In the genomic region with DNA sequence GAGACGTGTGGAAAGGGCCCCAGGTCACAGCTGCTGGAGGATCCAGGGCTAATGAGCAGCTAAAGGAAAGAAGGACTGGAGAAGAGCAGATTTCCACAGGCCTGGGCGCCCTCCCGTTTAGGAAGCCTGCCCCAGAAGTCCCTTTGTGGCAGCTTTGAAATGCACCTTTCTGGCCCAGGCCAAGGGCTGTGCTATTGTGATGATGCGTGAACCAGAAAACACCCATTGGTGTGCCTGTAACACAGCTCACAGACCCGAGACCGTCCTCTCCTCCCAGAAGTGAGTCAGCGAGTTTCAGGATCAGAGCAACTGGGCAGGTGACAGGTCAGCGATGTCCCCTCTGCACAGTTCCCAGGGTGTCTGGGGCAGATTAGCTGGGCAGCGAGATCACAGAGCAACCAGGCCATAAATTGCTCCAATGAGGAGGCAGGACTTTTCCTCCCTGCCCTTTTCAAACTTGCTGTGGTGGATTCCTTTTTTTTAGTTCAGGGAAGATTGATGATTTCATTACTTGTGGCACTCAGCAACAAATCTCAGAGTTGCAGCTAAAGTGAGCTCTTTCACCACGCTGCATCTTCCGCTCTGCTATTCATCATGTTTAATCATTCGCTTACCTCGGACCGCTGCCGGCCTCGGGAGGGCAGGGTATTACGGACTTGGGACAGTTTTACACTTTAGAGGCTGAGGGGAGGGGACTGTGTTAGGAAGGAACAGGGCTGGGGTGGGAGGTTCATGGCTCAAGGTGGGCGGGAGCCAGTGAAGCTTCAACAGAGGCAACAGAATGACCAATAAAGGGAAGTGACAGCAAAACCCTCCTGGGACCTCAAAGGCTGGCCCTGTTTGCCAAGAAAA, we compare ENCODE assay signal across 1 cellular context.
TF ChIP-seq lines count a peak whose summit lies in the region.

No MANE protein-coding gene starts in this region.

TF ChIP-seq in HepG2, 621 proteins besides CTCF, POLR2A, EP300 and RAD21 (continued from another document):
- TF ChIP-seq, protein P1, sequence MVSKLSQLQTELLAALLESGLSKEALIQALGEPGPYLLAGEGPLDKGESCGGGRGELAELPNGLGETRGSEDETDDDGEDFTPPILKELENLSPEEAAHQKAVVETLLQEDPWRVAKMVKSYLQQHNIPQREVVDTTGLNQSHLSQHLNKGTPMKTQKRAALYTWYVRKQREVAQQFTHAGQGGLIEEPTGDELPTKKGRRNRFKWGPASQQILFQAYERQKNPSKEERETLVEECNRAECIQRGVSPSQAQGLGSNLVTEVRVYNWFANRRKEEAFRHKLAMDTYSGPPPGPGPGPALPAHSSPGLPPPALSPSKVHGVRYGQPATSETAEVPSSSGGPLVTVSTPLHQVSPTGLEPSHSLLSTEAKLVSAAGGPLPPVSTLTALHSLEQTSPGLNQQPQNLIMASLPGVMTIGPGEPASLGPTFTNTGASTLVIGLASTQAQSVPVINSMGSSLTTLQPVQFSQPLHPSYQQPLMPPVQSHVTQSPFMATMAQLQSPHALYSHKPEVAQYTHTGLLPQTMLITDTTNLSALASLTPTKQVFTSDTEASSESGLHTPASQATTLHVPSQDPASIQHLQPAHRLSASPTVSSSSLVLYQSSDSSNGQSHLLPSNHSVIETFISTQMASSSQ (IDR thresholded peaks at IDR 0.05; ENCODE audit: low read depth), result no peak
- TF ChIP-seq, protein P1 (CRISPR knock-in tag; IDR thresholded peaks at IDR 0.05; ENCODE audit: borderline replicate concordance), result 0 out of 2 replicates have a peak, but pooled peaks have one; percentile 17
- TF ChIP-seq NRL (CRISPR knock-in tag; IDR thresholded peaks at IDR 0.05; ENCODE audit: borderline replicate concordance) (0 out of 2 replicates have a peak, but pooled peaks have one; percentile 53), ZNF768 (CRISPR knock-in tag; IDR thresholded peaks at IDR 0.05) (peak; percentile 49; the same call in 1 of the 2 replicates), DMAP1 (CRISPR knock-in tag; IDR thresholded peaks at IDR 0.05) (0 out of 2 replicates have a peak, but pooled peaks have one; percentile 5), NFE2 (CRISPR knock-in tag; IDR thresholded peaks at IDR 0.05) (peak; percentile 15; the same call in 1 of the 2 replicates), NAIF1 (CRISPR knock-in tag; IDR thresholded peaks at IDR 0.05; ENCODE audit: borderline replicate concordance) (no peak), PHF21A (CRISPR knock-in tag; IDR thresholded peaks at IDR 0.05) (0 out of 2 replicates have a peak, but pooled peaks have one; percentile 14), ZNF772 (CRISPR knock-in tag; IDR thresholded peaks at IDR 0.05) (no peak), FOSL2 (CRISPR knock-in tag; IDR thresholded peaks at IDR 0.05) (0 out of 2 replicates have a peak, but pooled peaks have one; percentile 29), GZF1 (CRISPR knock-in tag; IDR thresholded peaks at IDR 0.05) (no peak), TCF12 (IDR thresholded peaks at IDR 0.05) (no peak), TCF12 (CRISPR knock-in tag; IDR thresholded peaks at IDR 0.05) (no peak), JUND (CRISPR knock-in tag; IDR thresholded peaks at IDR 0.05) (no peak)
- TF ChIP-seq, protein P2, sequence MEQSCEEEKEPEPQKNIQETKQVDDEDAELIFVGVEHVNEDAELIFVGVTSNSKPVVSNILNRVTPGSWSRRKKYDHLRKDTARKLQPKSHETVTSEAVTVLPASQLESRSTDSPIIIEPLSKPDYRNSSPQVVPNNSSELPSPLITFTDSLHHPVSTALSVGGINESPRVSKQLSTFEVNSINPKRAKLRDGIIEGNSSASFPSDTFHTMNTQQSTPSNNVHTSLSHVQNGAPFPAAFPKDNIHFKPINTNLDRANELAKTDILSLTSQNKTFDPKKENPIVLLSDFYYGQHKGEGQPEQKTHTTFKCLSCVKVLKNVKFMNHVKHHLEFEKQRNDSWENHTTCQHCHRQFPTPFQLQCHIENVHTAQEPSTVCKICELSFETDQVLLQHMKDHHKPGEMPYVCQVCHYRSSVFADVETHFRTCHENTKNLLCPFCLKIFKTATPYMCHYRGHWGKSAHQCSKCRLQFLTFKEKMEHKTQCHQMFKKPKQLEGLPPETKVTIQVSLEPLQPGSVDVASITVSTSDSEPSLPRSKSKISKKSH (CRISPR knock-in tag; IDR thresholded peaks at IDR 0.05; ENCODE audit: borderline replicate concordance), result 0 out of 2 replicates have a peak, but pooled peaks have one; percentile 29
- TF ChIP-seq, protein P3, sequence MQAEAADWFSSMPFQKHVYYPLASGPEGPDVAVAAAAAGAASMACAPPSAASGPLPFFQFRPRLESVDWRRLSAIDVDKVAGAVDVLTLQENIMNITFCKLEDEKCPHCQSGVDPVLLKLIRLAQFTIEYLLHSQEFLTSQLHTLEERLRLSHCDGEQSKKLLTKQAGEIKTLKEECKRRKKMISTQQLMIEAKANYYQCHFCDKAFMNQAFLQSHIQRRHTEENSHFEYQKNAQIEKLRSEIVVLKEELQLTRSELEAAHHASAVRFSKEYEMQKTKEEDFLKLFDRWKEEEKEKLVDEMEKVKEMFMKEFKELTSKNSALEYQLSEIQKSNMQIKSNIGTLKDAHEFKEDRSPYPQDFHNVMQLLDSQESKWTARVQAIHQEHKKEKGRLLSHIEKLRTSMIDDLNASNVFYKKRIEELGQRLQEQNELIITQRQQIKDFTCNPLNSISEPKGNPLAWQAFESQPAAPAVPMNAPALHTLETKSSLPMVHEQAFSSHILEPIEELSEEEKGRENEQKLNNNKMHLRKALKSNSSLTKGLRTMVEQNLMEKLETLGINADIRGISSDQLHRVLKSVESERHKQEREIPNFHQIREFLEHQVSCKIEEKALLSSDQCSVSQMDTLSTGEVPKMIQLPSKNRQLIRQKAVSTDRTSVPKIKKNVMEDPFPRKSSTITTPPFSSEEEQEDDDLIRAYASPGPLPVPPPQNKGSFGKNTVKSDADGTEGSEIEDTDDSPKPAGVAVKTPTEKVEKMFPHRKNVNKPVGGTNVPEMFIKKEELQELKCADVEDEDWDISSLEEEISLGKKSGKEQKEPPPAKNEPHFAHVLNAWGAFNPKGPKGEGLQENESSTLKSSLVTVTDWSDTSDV (CRISPR knock-in tag; IDR thresholded peaks at IDR 0.05), result 0 out of 2 replicates have a peak, but pooled peaks have one; percentile 45
- TF ChIP-seq, protein P4, sequence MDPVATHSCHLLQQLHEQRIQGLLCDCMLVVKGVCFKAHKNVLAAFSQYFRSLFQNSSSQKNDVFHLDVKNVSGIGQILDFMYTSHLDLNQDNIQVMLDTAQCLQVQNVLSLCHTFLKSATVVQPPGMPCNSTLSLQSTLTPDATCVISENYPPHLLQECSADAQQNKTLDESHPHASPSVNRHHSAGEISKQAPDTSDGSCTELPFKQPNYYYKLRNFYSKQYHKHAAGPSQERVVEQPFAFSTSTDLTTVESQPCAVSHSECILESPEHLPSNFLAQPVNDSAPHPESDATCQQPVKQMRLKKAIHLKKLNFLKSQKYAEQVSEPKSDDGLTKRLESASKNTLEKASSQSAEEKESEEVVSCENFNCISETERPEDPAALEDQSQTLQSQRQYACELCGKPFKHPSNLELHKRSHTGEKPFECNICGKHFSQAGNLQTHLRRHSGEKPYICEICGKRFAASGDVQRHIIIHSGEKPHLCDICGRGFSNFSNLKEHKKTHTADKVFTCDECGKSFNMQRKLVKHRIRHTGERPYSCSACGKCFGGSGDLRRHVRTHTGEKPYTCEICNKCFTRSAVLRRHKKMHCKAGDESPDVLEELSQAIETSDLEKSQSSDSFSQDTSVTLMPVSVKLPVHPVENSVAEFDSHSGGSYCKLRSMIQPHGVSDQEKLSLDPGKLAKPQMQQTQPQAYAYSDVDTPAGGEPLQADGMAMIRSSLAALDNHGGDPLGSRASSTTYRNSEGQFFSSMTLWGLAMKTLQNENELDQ (CRISPR knock-in tag; IDR thresholded peaks at IDR 0.05; ENCODE audit: borderline replicate concordance), result no peak
- TF ChIP-seq, protein P5, sequence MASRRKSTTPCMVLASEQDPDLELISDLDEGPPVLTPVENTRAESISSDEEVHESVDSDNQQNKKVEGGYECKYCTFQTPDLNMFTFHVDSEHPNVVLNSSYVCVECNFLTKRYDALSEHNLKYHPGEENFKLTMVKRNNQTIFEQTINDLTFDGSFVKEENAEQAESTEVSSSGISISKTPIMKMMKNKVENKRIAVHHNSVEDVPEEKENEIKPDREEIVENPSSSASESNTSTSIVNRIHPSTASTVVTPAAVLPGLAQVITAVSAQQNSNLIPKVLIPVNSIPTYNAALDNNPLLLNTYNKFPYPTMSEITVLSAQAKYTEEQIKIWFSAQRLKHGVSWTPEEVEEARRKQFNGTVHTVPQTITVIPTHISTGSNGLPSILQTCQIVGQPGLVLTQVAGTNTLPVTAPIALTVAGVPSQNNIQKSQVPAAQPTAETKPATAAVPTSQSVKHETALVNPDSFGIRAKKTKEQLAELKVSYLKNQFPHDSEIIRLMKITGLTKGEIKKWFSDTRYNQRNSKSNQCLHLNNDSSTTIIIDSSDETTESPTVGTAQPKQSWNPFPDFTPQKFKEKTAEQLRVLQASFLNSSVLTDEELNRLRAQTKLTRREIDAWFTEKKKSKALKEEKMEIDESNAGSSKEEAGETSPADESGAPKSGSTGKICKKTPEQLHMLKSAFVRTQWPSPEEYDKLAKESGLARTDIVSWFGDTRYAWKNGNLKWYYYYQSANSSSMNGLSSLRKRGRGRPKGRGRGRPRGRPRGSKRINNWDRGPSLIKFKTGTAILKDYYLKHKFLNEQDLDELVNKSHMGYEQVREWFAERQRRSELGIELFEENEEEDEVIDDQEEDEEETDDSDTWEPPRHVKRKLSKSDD (CRISPR knock-in tag; IDR thresholded peaks at IDR 0.05; ENCODE audit: low read depth), result no peak
- TF ChIP-seq, protein P6, sequence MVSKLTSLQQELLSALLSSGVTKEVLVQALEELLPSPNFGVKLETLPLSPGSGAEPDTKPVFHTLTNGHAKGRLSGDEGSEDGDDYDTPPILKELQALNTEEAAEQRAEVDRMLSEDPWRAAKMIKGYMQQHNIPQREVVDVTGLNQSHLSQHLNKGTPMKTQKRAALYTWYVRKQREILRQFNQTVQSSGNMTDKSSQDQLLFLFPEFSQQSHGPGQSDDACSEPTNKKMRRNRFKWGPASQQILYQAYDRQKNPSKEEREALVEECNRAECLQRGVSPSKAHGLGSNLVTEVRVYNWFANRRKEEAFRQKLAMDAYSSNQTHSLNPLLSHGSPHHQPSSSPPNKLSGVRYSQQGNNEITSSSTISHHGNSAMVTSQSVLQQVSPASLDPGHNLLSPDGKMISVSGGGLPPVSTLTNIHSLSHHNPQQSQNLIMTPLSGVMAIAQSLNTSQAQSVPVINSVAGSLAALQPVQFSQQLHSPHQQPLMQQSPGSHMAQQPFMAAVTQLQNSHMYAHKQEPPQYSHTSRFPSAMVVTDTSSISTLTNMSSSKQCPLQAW (CRISPR knock-in tag; IDR thresholded peaks at IDR 0.05), result 0 out of 2 replicates have a peak, but pooled peaks have one; percentile 51
- TF ChIP-seq, protein P7, sequence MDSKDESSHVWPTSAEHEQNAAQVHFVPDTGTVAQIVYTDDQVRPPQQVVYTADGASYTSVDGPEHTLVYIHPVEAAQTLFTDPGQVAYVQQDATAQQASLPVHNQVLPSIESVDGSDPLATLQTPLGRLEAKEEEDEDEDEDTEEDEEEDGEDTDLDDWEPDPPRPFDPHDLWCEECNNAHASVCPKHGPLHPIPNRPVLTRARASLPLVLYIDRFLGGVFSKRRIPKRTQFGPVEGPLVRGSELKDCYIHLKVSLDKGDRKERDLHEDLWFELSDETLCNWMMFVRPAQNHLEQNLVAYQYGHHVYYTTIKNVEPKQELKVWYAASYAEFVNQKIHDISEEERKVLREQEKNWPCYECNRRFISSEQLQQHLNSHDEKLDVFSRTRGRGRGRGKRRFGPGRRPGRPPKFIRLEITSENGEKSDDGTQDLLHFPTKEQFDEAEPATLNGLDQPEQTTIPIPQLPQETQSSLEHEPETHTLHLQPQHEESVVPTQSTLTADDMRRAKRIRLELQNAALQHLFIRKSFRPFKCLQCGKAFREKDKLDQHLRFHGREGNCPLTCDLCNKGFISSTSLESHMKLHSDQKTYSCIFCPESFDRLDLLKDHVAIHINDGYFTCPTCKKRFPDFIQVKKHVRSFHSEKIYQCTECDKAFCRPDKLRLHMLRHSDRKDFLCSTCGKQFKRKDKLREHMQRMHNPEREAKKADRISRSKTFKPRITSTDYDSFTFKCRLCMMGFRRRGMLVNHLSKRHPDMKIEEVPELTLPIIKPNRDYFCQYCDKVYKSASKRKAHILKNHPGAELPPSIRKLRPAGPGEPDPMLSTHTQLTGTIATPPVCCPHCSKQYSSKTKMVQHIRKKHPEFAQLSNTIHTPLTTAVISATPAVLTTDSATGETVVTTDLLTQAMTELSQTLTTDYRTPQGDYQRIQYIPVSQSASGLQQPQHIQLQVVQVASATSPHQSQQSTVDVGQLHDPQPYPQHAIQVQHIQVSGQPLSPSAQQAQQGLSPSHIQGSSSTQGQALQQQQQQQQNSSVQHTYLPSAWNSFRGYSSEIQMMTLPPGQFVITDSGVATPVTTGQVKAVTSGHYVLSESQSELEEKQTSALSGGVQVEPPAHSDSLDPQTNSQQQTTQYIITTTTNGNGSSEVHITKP (CRISPR knock-in tag; IDR thresholded peaks at IDR 0.05; ENCODE audit: low read depth), result 0 out of 2 replicates have a peak, but pooled peaks have one; percentile 17
- TF ChIP-seq, protein P8, sequence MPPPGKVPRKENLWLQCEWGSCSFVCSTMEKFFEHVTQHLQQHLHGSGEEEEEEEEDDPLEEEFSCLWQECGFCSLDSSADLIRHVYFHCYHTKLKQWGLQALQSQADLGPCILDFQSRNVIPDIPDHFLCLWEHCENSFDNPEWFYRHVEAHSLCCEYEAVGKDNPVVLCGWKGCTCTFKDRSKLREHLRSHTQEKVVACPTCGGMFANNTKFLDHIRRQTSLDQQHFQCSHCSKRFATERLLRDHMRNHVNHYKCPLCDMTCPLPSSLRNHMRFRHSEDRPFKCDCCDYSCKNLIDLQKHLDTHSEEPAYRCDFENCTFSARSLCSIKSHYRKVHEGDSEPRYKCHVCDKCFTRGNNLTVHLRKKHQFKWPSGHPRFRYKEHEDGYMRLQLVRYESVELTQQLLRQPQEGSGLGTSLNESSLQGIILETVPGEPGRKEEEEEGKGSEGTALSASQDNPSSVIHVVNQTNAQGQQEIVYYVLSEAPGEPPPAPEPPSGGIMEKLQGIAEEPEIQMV (CRISPR knock-in tag; IDR thresholded peaks at IDR 0.05; ENCODE audit: low read depth), result 0 out of 2 replicates have a peak, but pooled peaks have one; percentile 38
